ENCODE assay signal across 1 cellular context in genomic region chr10:124733566-124734245, GRCh38.
TF ChIP-seq lines count a peak whose summit lies in the region.

No MANE protein-coding gene starts in this region.

TF ChIP-seq in K562, 482 proteins besides CTCF, POLR2A, EP300 and RAD21:
- TF ChIP-seq NONO (IDR thresholded peaks at IDR 0.05; ENCODE audit: low read depth in 2 of 2, low read length in 1 of 2) (no peak), ZFP36 (IDR thresholded peaks at IDR 0.05; ENCODE audit: low read depth, low read length, partially characterized antibody) (peak; percentile 79), ERF (CRISPR knock-in tag; IDR thresholded peaks at IDR 0.05) (no peak), ARID1B (IDR thresholded peaks at IDR 0.05) (no peak)
